ENCODE assay signal across 17 cellular contexts in genomic region chr12:109178532-109178931, GRCh38.
"Had no signal": no experiment of that assay in that cellular context is flagged by ENCODE, and none has a peak within 500 bp of the region (broad histone marks: within the 10 kb centered on the region; RNA-seq: fewer than 3 reads in every experiment).

No MANE protein-coding gene starts in this region.

- H3K4me3 Mint-ChIP-seq: activated naive CD8-positive, alpha-beta T cell; nephron had no signal

- H3K4me3 ChIP-seq: gastrocnemius medialis, lung, tibial artery had no signal

- H3K27me3 ChIP-seq: gastrocnemius medialis, tibial artery had no signal

- H3K27ac ChIP-seq: tibial artery had no signal

- H3K4me1 ChIP-seq: gastrocnemius medialis, tibial artery had no signal

- ATAC-seq: esophagus mucosa, gastrocnemius medialis had no signal

- H3K27me3 Mint-ChIP-seq: activated naive CD8-positive, alpha-beta T cell had no signal

- H3K27ac Mint-ChIP-seq: activated naive CD8-positive, alpha-beta T cell; nephron had no signal

- H3K9me3 ChIP-seq: gastrocnemius medialis had no signal

- DNase-seq: activated CD4-positive, alpha-beta T cell treated with anti-CD3 and anti-CD28 coated beads, Interleukin-2, amount 50 U/mL, for 4 hours; activated gamma-delta T cell; amniotic stem cell; effector CD4-positive, alpha-beta T cell; gastrocnemius medialis; kidney; midbrain; occipital lobe; posterior cingulate gyrus; stimulated activated CD4-positive, alpha-beta T cell treated with anti-CD3 and anti-CD28 coated beads, Interleukin-2, amount 100 ng/mL, for 24 hours; stimulated activated naive CD4-positive, alpha-beta T cell treated with Interleukin-2 at 50 U/mL for 16 hours; substantia nigra; tibial artery had no signal

- H3K4me1 Mint-ChIP-seq: nephron had no signal
